ENCODE assay signal across 1 cellular context in the genomic region with DNA sequence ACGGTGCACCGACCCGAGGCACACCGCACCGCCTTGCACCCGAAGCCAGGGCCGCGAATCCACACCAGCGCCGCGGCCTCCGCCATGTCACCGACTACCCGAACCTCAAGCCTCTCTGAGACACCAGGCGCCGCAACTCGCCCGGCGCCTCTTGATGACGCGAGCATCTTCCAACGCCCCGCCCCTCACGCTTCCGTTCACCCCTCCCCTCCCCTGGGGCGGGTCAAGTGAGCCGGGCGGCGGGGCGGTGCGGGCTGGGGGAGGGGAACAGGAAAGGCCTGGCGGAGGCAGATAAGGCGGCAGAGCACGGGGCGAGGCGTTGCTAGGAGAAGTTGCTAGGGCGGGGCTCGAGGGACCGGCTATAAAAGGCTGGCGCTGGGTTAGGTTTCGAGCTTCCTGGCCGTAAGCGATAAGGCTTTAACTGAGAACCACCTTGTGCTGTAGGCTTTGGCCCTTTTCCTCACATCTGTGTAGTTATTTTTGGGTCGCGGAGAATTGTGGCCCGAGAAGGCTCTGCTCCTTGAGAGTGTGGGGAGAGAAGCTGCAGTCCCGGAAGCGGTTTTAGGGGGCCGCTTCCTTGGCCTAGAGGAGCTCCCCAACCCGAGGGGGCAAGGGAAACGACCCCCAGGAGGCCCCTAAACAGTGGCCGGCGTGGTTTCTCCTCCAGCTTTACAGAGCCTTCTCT.
TF ChIP-seq lines count a peak whose summit lies in the region.

A gene (minus strand): TSS at position 117 of the 685 bp plus-strand sequence. CDS start 31 bp downstream, at position 86.

TF ChIP-seq in K562, 482 proteins besides CTCF, POLR2A, EP300 and RAD21 (continued from another document and continues in another):
- peak; percentile 74 for TF ChIP-seq TRIM28 (IDR thresholded peaks at IDR 0.05)
- peak; percentile 97 for TF ChIP-seq NFIC (IDR thresholded peaks at IDR 0.05)
- TF ChIP-seq FIP1L1 (IDR thresholded peaks at IDR 0.05; ENCODE audit: low read depth, low read length, poor library complexity, severe bottlenecking), result no peak
- TF ChIP-seq, protein P1, sequence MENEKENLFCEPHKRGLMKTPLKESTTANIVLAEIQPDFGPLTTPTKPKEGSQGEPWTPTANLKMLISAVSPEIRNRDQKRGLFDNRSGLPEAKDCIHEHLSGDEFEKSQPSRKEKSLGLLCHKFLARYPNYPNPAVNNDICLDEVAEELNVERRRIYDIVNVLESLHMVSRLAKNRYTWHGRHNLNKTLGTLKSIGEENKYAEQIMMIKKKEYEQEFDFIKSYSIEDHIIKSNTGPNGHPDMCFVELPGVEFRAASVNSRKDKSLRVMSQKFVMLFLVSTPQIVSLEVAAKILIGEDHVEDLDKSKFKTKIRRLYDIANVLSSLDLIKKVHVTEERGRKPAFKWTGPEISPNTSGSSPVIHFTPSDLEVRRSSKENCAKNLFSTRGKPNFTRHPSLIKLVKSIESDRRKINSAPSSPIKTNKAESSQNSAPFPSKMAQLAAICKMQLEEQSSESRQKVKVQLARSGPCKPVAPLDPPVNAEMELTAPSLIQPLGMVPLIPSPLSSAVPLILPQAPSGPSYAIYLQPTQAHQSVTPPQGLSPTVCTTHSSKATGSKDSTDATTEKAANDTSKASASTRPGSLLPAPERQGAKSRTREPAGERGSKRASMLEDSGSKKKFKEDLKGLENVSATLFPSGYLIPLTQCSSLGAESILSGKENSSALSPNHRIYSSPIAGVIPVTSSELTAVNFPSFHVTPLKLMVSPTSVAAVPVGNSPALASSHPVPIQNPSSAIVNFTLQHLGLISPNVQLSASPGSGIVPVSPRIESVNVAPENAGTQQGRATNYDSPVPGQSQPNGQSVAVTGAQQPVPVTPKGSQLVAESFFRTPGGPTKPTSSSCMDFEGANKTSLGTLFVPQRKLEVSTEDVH (IDR thresholded peaks at IDR 0.05; ENCODE audit: low read depth, partially characterized antibody), result no peak
- no peak for TF ChIP-seq ZNF696 (CRISPR knock-in tag; conservative IDR thresholded peaks at IDR 0.05)
- peak; percentile 74; the same call in 1 of the 2 replicates for TF ChIP-seq FOSL1 (tag; conservative IDR thresholded peaks at IDR 0.05)
- TF ChIP-seq, protein P2, sequence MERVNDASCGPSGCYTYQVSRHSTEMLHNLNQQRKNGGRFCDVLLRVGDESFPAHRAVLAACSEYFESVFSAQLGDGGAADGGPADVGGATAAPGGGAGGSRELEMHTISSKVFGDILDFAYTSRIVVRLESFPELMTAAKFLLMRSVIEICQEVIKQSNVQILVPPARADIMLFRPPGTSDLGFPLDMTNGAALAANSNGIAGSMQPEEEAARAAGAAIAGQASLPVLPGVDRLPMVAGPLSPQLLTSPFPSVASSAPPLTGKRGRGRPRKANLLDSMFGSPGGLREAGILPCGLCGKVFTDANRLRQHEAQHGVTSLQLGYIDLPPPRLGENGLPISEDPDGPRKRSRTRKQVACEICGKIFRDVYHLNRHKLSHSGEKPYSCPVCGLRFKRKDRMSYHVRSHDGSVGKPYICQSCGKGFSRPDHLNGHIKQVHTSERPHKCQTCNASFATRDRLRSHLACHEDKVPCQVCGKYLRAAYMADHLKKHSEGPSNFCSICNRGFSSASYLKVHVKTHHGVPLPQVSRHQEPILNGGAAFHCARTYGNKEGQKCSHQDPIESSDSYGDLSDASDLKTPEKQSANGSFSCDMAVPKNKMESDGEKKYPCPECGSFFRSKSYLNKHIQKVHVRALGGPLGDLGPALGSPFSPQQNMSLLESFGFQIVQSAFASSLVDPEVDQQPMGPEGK (CRISPR knock-in tag; IDR thresholded peaks at IDR 0.05; ENCODE audit: borderline replicate concordance), result no peak
- peak; percentile 74 for TF ChIP-seq MYNN (IDR thresholded peaks at IDR 0.05)
- no peak for TF ChIP-seq MYNN (CRISPR knock-in tag; IDR thresholded peaks at IDR 0.05)
- peak; percentile 97 for TF ChIP-seq KLF16 (IDR thresholded peaks at IDR 0.05)
- TF ChIP-seq CBFA2T3 (IDR thresholded peaks at IDR 0.05), result peak; percentile 99
- TF ChIP-seq GATAD2B (IDR thresholded peaks at IDR 0.05; ENCODE audit: borderline replicate concordance), result peak; percentile 78; the same call in 1 of the 2 replicates
- no peak for TF ChIP-seq NCOA4 (IDR thresholded peaks at IDR 0.05; ENCODE audit: partially characterized antibody)
- no peak for TF ChIP-seq ZNF263 (CRISPR knock-in tag; IDR thresholded peaks at IDR 0.05; ENCODE audit: borderline replicate concordance)
- TF ChIP-seq, protein P3, sequence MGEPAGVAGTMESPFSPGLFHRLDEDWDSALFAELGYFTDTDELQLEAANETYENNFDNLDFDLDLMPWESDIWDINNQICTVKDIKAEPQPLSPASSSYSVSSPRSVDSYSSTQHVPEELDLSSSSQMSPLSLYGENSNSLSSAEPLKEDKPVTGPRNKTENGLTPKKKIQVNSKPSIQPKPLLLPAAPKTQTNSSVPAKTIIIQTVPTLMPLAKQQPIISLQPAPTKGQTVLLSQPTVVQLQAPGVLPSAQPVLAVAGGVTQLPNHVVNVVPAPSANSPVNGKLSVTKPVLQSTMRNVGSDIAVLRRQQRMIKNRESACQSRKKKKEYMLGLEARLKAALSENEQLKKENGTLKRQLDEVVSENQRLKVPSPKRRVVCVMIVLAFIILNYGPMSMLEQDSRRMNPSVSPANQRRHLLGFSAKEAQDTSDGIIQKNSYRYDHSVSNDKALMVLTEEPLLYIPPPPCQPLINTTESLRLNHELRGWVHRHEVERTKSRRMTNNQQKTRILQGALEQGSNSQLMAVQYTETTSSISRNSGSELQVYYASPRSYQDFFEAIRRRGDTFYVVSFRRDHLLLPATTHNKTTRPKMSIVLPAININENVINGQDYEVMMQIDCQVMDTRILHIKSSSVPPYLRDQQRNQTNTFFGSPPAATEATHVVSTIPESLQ (CRISPR knock-in tag; IDR thresholded peaks at IDR 0.05), result 0 out of 2 replicates have a peak, but pooled peaks have one; percentile 14
- no peak for TF ChIP-seq PCBP2 (IDR thresholded peaks at IDR 0.05; ENCODE audit: low read depth, low read length, poor library complexity, severe bottlenecking)
- peak; percentile 92 for TF ChIP-seq CTBP1 (IDR thresholded peaks at IDR 0.05; ENCODE audit: borderline replicate concordance)
- TF ChIP-seq, protein P4, sequence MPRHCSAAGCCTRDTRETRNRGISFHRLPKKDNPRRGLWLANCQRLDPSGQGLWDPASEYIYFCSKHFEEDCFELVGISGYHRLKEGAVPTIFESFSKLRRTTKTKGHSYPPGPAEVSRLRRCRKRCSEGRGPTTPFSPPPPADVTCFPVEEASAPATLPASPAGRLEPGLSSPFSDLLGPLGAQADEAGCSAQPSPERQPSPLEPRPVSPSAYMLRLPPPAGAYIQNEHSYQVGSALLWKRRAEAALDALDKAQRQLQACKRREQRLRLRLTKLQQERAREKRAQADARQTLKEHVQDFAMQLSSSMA (CRISPR knock-in tag; IDR thresholded peaks at IDR 0.05), result no peak; the same call in 1 of the 2 replicates
- peak; percentile 96; the same call in 1 of the 2 replicates for TF ChIP-seq BRD4 (IDR thresholded peaks at IDR 0.05)
- TF ChIP-seq NR2C2 (CRISPR knock-in tag; IDR thresholded peaks at IDR 0.05), result peak; percentile 68; the same call in 1 of the 2 replicates
- TF ChIP-seq NR2C2 (tag; IDR thresholded peaks at IDR 0.05), result peak; percentile 78; the same call in 1 of the 2 replicates
- no peak for TF ChIP-seq EZH2 (IDR thresholded peaks at IDR 0.05; ENCODE audit: borderline replicate concordance, low read depth, low read length)
- TF ChIP-seq SNRNP70 (optimal IDR thresholded peaks at IDR 0.05; ENCODE audit: low read depth, low read length), result no peak
- TF ChIP-seq ZNF316 (IDR thresholded peaks at IDR 0.05), result no peak
- peak in 1 of 2 experiments; percentile 42; a peak in 1 of 4 replicates for TF ChIP-seq FOXA3 (CRISPR knock-in tag; conservative IDR thresholded peaks at IDR 0.05 in 1 of 2, IDR thresholded peaks at IDR 0.05 in 1 of 2)
- TF ChIP-seq ZNF584 (CRISPR knock-in tag; IDR thresholded peaks at IDR 0.05; ENCODE audit: low read depth), result no peak; the same call in none of the 2 replicates
- no peak for TF ChIP-seq ZBTB8A (IDR thresholded peaks at IDR 0.05; ENCODE audit: partially characterized antibody)
- TF ChIP-seq, protein P5, sequence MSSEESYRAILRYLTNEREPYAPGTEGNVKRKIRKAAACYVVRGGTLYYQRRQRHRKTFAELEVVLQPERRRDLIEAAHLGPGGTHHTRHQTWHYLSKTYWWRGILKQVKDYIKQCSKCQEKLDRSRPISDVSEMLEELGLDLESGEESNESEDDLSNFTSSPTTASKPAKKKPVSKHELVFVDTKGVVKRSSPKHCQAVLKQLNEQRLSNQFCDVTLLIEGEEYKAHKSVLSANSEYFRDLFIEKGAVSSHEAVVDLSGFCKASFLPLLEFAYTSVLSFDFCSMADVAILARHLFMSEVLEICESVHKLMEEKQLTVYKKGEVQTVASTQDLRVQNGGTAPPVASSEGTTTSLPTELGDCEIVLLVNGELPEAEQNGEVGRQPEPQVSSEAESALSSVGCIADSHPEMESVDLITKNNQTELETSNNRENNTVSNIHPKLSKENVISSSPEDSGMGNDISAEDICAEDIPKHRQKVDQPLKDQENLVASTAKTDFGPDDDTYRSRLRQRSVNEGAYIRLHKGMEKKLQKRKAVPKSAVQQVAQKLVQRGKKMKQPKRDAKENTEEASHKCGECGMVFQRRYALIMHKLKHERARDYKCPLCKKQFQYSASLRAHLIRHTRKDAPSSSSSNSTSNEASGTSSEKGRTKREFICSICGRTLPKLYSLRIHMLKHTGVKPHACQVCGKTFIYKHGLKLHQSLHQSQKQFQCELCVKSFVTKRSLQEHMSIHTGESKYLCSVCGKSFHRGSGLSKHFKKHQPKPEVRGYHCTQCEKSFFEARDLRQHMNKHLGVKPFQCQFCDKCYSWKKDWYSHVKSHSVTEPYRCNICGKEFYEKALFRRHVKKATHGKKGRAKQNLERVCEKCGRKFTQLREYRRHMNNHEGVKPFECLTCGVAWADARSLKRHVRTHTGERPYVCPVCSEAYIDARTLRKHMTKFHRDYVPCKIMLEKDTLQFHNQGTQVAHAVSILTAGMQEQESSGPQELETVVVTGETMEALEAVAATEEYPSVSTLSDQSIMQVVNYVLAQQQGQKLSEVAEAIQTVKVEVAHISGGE (CRISPR knock-in tag; IDR thresholded peaks at IDR 0.05), result peak in 1 of 3 experiments; percentile 89; a peak in 3 of 6 replicates
- TF ChIP-seq GABPA (tag; conservative IDR thresholded peaks at IDR 0.05; ENCODE audit: low read depth), result peak; percentile 86
- no peak for TF ChIP-seq ZNF707 (CRISPR knock-in tag; conservative IDR thresholded peaks at IDR 0.05)
- no peak for TF ChIP-seq ZNF217 (CRISPR knock-in tag; IDR thresholded peaks at IDR 0.05)
- no peak for TF ChIP-seq ADNP (tag; IDR thresholded peaks at IDR 0.05)
- TF ChIP-seq TFAM (CRISPR knock-in tag; conservative IDR thresholded peaks at IDR 0.05), result no peak
- TF ChIP-seq, protein P6, sequence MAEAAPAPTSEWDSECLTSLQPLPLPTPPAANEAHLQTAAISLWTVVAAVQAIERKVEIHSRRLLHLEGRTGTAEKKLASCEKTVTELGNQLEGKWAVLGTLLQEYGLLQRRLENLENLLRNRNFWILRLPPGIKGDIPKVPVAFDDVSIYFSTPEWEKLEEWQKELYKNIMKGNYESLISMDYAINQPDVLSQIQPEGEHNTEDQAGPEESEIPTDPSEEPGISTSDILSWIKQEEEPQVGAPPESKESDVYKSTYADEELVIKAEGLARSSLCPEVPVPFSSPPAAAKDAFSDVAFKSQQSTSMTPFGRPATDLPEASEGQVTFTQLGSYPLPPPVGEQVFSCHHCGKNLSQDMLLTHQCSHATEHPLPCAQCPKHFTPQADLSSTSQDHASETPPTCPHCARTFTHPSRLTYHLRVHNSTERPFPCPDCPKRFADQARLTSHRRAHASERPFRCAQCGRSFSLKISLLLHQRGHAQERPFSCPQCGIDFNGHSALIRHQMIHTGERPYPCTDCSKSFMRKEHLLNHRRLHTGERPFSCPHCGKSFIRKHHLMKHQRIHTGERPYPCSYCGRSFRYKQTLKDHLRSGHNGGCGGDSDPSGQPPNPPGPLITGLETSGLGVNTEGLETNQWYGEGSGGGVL (CRISPR knock-in tag; IDR thresholded peaks at IDR 0.05), result no peak
- TF ChIP-seq ZNF830 (CRISPR knock-in tag; IDR thresholded peaks at IDR 0.05), result no peak
- no peak for TF ChIP-seq ZNF124 (CRISPR knock-in tag; IDR thresholded peaks at IDR 0.05)
- TF ChIP-seq, protein P7, sequence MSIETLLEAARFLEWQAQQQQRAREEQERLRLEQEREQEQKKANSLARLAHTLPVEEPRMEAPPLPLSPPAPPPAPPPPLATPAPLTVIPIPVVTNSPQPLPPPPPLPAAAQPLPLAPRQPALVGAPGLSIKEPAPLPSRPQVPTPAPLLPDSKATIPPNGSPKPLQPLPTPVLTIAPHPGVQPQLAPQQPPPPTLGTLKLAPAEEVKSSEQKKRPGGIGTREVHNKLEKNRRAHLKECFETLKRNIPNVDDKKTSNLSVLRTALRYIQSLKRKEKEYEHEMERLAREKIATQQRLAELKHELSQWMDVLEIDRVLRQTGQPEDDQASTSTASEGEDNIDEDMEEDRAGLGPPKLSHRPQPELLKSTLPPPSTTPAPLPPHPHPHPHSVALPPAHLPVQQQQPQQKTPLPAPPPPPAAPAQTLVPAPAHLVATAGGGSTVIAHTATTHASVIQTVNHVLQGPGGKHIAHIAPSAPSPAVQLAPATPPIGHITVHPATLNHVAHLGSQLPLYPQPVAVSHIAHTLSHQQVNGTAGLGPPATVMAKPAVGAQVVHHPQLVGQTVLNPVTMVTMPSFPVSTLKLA (conservative IDR thresholded peaks at IDR 0.05), result peak; percentile 89 to 95
- no peak; the same call in none of the 2 replicates for TF ChIP-seq XRCC5 (IDR thresholded peaks at IDR 0.05; ENCODE audit: low read depth, low read length)
- TF ChIP-seq ZFPM2 (CRISPR knock-in tag; IDR thresholded peaks at IDR 0.05), result no peak
- no peak for TF ChIP-seq MED1 (CRISPR knock-in tag; IDR thresholded peaks at IDR 0.05; ENCODE audit: borderline replicate concordance)
- no peak for TF ChIP-seq SAFB (IDR thresholded peaks at IDR 0.05; ENCODE audit: borderline replicate concordance, low read depth, low read length)
- TF ChIP-seq PML (IDR thresholded peaks at IDR 0.05; ENCODE audit: low read length), result peak; percentile 99
- TF ChIP-seq ZNF134 (CRISPR knock-in tag; conservative IDR thresholded peaks at IDR 0.05), result no peak
- no peak for TF ChIP-seq MEIS2 (IDR thresholded peaks at IDR 0.05; ENCODE audit: partially characterized antibody)
- peak; percentile 94; the same call in 1 of the 2 replicates for TF ChIP-seq NBN (IDR thresholded peaks at IDR 0.05; ENCODE audit: low read depth)
- TF ChIP-seq, protein P8, sequence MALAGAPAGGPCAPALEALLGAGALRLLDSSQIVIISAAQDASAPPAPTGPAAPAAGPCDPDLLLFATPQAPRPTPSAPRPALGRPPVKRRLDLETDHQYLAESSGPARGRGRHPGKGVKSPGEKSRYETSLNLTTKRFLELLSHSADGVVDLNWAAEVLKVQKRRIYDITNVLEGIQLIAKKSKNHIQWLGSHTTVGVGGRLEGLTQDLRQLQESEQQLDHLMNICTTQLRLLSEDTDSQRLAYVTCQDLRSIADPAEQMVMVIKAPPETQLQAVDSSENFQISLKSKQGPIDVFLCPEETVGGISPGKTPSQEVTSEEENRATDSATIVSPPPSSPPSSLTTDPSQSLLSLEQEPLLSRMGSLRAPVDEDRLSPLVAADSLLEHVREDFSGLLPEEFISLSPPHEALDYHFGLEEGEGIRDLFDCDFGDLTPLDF (CRISPR knock-in tag; IDR thresholded peaks at IDR 0.05), result no peak; the same call in 1 of the 2 replicates
- peak; percentile 96 for TF ChIP-seq SOX6 (IDR thresholded peaks at IDR 0.05)
- TF ChIP-seq ZBTB7A (IDR thresholded peaks at IDR 0.05; ENCODE audit: borderline replicate concordance, control insufficient read depth, low read depth, low read length), result peak; percentile 95; the same call in 1 of the 2 replicates
- no peak for TF ChIP-seq CEBPG (CRISPR knock-in tag; IDR thresholded peaks at IDR 0.05)
- TF ChIP-seq CEBPG (tag; conservative IDR thresholded peaks at IDR 0.05 in 1 of 2, IDR thresholded peaks at IDR 0.05 in 1 of 2), result no peak; a peak in 1 of 4 replicates
- TF ChIP-seq MCM5 (IDR thresholded peaks at IDR 0.05; ENCODE audit: low read depth), result no peak
- peak in 1 of 2 experiments; percentile 88; a peak in 1 of 4 replicates for TF ChIP-seq CSDE1 (IDR thresholded peaks at IDR 0.05)
